1 cellular context compared by ENCODE assay signal in genomic region chr1:185409345-185409744, GRCh38.
A peak's percentile ranks its signal among the peaks of the same experiment; 100 is the strongest.
TF ChIP-seq lines count a peak whose summit lies in the region.

No MANE protein-coding gene starts in this region.

TF ChIP-seq in K562, 482 proteins besides CTCF, POLR2A, EP300 and RAD21:
- peak in 2 of 3 experiments; percentile 32 to 46 for TF ChIP-seq YY1 (IDR thresholded peaks at IDR 0.05; ENCODE audit: borderline replicate concordance in 1 of 3, control insufficient read depth in 1 of 3, extremely low read depth in 1 of 3, insufficient read depth in 3 of 3, insufficient read length in 1 of 3, insufficient replicate concordance in 2 of 3, low read depth in 1 of 3, low read length in 2 of 3)
- TF ChIP-seq ZNF354B (CRISPR knock-in tag; IDR thresholded peaks at IDR 0.05): no peak
- peak; percentile 59; the same call in 1 of the 2 replicates for TF ChIP-seq CEBPB (tag; IDR thresholded peaks at IDR 0.05)
